In the genomic region with DNA sequence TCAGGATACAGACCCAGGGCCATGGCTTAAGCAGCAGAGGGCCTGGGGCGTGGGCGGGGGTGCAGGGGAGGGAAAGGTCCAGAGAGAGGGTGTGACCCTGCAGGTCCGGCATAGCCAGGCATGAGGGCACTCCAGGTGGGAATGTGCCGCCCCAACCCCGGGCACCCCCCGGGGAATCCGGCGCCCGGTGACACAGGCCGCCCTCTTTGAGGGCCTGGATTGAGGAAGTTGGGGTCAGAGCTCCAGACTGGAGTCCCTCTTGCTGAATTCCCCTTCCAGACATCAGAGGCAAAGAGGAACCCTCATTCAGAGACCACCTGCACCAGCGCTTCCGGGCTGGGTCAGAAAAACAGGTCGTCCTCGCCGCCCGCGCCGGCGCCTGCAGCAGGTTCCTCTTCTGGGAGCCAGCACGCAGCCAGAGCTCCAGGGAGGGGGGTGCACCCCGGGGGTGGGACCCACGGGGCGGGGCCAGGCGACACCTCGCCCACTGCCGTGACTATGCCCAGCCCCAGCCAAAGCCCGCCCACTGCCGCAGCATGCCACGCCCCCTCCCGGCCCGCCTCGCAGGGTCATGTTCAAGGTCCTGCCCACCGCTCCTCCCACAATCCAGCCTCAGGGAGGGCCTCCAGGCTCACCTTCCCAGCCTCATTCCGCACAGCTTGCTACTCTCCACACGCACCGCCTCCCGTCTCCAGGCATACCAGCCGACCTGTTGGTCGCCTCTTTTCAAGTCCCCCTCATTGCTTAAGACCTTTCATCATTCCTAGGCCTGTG, we compare ENCODE assay signal across 1 cellular context.
TF ChIP-seq lines count a peak whose summit lies in the region.

No MANE protein-coding gene starts in this region.

TF ChIP-seq in HepG2, 621 proteins besides CTCF, POLR2A, EP300 and RAD21 (continued from another document and continues in another):
- TF ChIP-seq ZNF318 (CRISPR knock-in tag; IDR thresholded peaks at IDR 0.05) (no peak), ZNF616 (CRISPR knock-in tag; IDR thresholded peaks at IDR 0.05; ENCODE audit: low read depth) (no peak), MIER3 (CRISPR knock-in tag; IDR thresholded peaks at IDR 0.05; ENCODE audit: borderline replicate concordance) (peak; percentile 81), PRDM15 (CRISPR knock-in tag; IDR thresholded peaks at IDR 0.05) (no peak), ZNF788 (CRISPR knock-in tag; IDR thresholded peaks at IDR 0.05; ENCODE audit: borderline replicate concordance) (0 out of 2 replicates have a peak, but pooled peaks have one; percentile 10), RARG (CRISPR knock-in tag; IDR thresholded peaks at IDR 0.05; ENCODE audit: low read depth) (no peak), THYN1 (CRISPR knock-in tag; IDR thresholded peaks at IDR 0.05; ENCODE audit: borderline replicate concordance, low read depth) (no peak), MEIS1 (CRISPR knock-in tag; IDR thresholded peaks at IDR 0.05; ENCODE audit: borderline replicate concordance) (no peak), IRF2 (CRISPR knock-in tag; IDR thresholded peaks at IDR 0.05) (peak; percentile 54; the same call in 1 of the 2 replicates), CHD2 (IDR thresholded peaks at IDR 0.05; ENCODE audit: low read depth, low read length) (no peak), ZSCAN5A (CRISPR knock-in tag; IDR thresholded peaks at IDR 0.05; ENCODE audit: borderline replicate concordance) (no peak), ZNF451 (CRISPR knock-in tag; IDR thresholded peaks at IDR 0.05) (no peak), ZNF772 (CRISPR knock-in tag; IDR thresholded peaks at IDR 0.05) (peak; percentile 18; the same call in 1 of the 2 replicates), AGO1 (IDR thresholded peaks at IDR 0.05; ENCODE audit: low read depth, low read length, poor library complexity, severe bottlenecking) (no peak), HNF4A (CRISPR knock-in tag; IDR thresholded peaks at IDR 0.05) (peak; percentile 57), PAWR (CRISPR knock-in tag; IDR thresholded peaks at IDR 0.05; ENCODE audit: borderline replicate concordance) (no peak)
- TF ChIP-seq, protein P1, sequence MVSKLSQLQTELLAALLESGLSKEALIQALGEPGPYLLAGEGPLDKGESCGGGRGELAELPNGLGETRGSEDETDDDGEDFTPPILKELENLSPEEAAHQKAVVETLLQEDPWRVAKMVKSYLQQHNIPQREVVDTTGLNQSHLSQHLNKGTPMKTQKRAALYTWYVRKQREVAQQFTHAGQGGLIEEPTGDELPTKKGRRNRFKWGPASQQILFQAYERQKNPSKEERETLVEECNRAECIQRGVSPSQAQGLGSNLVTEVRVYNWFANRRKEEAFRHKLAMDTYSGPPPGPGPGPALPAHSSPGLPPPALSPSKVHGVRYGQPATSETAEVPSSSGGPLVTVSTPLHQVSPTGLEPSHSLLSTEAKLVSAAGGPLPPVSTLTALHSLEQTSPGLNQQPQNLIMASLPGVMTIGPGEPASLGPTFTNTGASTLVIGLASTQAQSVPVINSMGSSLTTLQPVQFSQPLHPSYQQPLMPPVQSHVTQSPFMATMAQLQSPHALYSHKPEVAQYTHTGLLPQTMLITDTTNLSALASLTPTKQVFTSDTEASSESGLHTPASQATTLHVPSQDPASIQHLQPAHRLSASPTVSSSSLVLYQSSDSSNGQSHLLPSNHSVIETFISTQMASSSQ (IDR thresholded peaks at IDR 0.05; ENCODE audit: low read depth): no peak
- TF ChIP-seq, protein P1 (CRISPR knock-in tag; IDR thresholded peaks at IDR 0.05; ENCODE audit: borderline replicate concordance): peak; percentile 50; the same call in 1 of the 2 replicates
- TF ChIP-seq, protein P2, sequence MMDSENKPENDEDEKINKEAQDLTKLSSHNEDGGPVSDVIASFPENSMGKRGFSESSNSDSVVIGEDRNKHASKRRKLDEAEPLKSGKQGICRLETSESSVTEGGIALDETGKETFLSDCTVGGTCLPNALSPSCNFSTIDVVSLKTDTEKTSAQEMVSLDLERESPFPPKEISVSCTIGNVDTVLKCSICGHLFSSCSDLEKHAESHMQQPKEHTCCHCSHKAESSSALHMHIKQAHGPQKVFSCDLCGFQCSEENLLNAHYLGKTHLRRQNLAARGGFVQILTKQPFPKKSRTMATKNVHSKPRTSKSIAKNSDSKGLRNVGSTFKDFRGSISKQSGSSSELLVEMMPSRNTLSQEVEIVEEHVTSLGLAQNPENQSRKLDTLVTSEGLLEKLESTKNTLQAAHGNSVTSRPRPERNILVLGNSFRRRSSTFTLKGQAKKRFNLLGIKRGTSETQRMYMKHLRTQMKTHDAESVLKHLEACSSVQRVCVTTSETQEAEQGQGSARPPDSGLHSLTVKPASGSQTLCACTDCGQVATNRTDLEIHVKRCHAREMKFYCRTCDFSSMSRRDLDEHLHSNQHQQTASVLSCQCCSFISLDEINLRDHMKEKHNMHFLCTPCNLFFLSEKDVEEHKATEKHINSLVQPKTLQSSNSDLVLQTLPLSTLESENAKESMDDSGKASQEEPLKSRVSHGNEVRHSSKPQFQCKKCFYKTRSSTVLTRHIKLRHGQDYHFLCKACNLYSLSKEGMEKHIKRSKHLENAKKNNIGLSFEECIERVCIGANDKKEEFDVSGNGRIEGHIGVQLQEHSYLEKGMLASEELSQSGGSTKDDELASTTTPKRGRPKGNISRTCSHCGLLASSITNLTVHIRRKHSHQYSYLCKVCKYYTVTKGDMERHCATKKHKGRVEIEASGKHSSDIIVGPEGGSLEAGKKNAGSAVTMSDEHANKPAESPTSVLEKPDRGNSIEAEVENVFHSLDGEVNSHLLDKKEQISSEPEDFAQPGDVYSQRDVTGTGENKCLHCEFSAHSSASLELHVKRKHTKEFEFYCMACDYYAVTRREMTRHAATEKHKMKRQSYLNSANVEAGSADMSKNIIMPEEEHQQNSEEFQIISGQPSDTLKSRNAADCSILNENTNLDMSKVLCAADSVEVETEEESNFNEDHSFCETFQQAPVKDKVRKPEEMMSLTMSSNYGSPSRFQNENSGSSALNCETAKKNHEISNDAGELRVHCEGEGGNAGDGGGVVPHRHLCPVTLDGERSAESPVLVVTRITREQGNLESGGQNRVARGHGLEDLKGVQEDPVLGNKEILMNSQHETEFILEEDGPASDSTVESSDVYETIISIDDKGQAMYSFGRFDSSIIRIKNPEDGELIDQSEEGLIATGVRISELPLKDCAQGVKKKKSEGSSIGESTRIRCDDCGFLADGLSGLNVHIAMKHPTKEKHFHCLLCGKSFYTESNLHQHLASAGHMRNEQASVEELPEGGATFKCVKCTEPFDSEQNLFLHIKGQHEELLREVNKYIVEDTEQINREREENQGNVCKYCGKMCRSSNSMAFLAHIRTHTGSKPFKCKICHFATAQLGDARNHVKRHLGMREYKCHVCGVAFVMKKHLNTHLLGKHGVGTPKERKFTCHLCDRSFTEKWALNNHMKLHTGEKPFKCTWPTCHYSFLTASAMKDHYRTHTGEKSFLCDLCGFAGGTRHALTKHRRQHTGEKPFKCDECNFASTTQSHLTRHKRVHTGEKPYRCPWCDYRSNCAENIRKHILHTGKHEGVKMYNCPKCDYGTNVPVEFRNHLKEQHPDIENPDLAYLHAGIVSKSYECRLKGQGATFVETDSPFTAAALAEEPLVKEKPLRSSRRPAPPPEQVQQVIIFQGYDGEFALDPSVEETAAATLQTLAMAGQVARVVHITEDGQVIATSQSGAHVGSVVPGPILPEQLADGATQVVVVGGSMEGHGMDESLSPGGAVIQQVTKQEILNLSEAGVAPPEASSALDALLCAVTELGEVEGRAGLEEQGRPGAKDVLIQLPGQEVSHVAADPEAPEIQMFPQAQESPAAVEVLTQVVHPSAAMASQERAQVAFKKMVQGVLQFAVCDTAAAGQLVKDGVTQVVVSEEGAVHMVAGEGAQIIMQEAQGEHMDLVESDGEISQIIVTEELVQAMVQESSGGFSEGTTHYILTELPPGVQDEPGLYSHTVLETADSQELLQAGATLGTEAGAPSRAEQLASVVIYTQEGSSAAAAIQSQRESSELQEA (CRISPR knock-in tag; IDR thresholded peaks at IDR 0.05; ENCODE audit: not compliant biosample characterization): no peak
